Comparison of ENCODE assay signal across 1 cellular context in genomic region chr22:36123673-36124630, GRCh38.
A peak's percentile ranks its signal among the peaks of the same experiment; 100 is the strongest.
TF ChIP-seq lines count a peak whose summit lies in the region.

No MANE protein-coding gene starts in this region.

TF ChIP-seq in HepG2, 621 proteins besides CTCF, POLR2A, EP300 and RAD21 (continued from another document and continues in another):
- TF ChIP-seq, protein P1, sequence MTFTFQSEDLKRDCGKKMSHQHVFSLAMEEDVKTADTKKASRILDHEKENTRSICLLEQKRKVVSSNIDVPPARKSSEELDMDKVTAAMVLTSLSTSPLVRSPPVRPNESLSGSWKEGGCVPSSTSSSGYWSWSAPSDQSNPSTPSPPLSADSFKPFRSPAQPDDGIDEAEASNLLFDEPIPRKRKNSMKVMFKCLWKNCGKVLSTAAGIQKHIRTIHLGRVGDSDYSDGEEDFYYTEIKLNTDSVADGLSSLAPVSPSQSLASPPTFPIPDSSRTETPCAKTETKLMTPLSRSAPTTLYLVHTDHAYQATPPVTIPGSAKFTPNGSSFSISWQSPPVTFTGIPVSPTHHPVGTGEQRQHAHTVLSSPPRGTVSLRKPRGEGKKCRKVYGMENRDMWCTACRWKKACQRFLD (CRISPR knock-in tag; IDR thresholded peaks at IDR 0.05; ENCODE audit: borderline replicate concordance) = no peak; the same call in 1 of the 2 replicates
- peak; percentile 72; the same call in 1 of the 2 replicates for TF ChIP-seq ZNF558 (CRISPR knock-in tag; IDR thresholded peaks at IDR 0.05; ENCODE audit: borderline replicate concordance)
- peak; percentile 82 for TF ChIP-seq MAX (IDR thresholded peaks at IDR 0.05)
- peak; percentile 51; the same call in 1 of the 2 replicates for TF ChIP-seq THAP9 (CRISPR knock-in tag; IDR thresholded peaks at IDR 0.05; ENCODE audit: borderline replicate concordance)
- peak; percentile 70 for TF ChIP-seq ASH2L (IDR thresholded peaks at IDR 0.05; ENCODE audit: insufficient read length, low read depth, low read length)
- 0 out of 2 replicates have a peak, but pooled peaks have one; percentile 16 for TF ChIP-seq RNF2 (conservative IDR thresholded peaks at IDR 0.05; ENCODE audit: low read depth)
- TF ChIP-seq ZNF292 (CRISPR knock-in tag; IDR thresholded peaks at IDR 0.05; ENCODE audit: borderline replicate concordance, low read depth) = peak; percentile 74
- no peak for TF ChIP-seq SIN3B (IDR thresholded peaks at IDR 0.05; ENCODE audit: low read length)
- TF ChIP-seq ATF7 (IDR thresholded peaks at IDR 0.05) = peak; percentile 95
- TF ChIP-seq ATF7 (CRISPR knock-in tag; IDR thresholded peaks at IDR 0.05) = peak; percentile 94
- peak; percentile 70; the same call in 1 of the 2 replicates for TF ChIP-seq MIXL1 (CRISPR knock-in tag; IDR thresholded peaks at IDR 0.05)
- peak; percentile 39 for TF ChIP-seq MED1 (CRISPR knock-in tag; IDR thresholded peaks at IDR 0.05)
- no peak for TF ChIP-seq RARG (CRISPR knock-in tag; IDR thresholded peaks at IDR 0.05; ENCODE audit: low read depth)
- TF ChIP-seq, protein P2, sequence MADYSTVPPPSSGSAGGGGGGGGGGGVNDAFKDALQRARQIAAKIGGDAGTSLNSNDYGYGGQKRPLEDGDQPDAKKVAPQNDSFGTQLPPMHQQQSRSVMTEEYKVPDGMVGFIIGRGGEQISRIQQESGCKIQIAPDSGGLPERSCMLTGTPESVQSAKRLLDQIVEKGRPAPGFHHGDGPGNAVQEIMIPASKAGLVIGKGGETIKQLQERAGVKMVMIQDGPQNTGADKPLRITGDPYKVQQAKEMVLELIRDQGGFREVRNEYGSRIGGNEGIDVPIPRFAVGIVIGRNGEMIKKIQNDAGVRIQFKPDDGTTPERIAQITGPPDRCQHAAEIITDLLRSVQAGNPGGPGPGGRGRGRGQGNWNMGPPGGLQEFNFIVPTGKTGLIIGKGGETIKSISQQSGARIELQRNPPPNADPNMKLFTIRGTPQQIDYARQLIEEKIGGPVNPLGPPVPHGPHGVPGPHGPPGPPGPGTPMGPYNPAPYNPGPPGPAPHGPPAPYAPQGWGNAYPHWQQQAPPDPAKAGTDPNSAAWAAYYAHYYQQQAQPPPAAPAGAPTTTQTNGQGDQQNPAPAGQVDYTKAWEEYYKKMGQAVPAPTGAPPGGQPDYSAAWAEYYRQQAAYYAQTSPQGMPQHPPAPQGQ (CRISPR knock-in tag; IDR thresholded peaks at IDR 0.05; ENCODE audit: borderline replicate concordance) = no peak
- no peak for TF ChIP-seq RBM22 (optimal IDR thresholded peaks at IDR 0.05; ENCODE audit: low read length)
- no peak for TF ChIP-seq ZNF513 (CRISPR knock-in tag; conservative IDR thresholded peaks at IDR 0.05)
- TF ChIP-seq, protein P3, sequence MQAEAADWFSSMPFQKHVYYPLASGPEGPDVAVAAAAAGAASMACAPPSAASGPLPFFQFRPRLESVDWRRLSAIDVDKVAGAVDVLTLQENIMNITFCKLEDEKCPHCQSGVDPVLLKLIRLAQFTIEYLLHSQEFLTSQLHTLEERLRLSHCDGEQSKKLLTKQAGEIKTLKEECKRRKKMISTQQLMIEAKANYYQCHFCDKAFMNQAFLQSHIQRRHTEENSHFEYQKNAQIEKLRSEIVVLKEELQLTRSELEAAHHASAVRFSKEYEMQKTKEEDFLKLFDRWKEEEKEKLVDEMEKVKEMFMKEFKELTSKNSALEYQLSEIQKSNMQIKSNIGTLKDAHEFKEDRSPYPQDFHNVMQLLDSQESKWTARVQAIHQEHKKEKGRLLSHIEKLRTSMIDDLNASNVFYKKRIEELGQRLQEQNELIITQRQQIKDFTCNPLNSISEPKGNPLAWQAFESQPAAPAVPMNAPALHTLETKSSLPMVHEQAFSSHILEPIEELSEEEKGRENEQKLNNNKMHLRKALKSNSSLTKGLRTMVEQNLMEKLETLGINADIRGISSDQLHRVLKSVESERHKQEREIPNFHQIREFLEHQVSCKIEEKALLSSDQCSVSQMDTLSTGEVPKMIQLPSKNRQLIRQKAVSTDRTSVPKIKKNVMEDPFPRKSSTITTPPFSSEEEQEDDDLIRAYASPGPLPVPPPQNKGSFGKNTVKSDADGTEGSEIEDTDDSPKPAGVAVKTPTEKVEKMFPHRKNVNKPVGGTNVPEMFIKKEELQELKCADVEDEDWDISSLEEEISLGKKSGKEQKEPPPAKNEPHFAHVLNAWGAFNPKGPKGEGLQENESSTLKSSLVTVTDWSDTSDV (CRISPR knock-in tag; IDR thresholded peaks at IDR 0.05) = no peak; the same call in 1 of the 2 replicates
- no peak for TF ChIP-seq FOXJ3 (CRISPR knock-in tag; IDR thresholded peaks at IDR 0.05; ENCODE audit: borderline replicate concordance)
- no peak for TF ChIP-seq ONECUT2 (CRISPR knock-in tag; IDR thresholded peaks at IDR 0.05)
- no peak for TF ChIP-seq KLF15 (CRISPR knock-in tag; IDR thresholded peaks at IDR 0.05; ENCODE audit: borderline replicate concordance)
- TF ChIP-seq ARHGAP35 (CRISPR knock-in tag; IDR thresholded peaks at IDR 0.05; ENCODE audit: borderline replicate concordance) = no peak
- no peak for TF ChIP-seq ZFP82 (CRISPR knock-in tag; IDR thresholded peaks at IDR 0.05; ENCODE audit: borderline replicate concordance)
- TF ChIP-seq, protein P4, sequence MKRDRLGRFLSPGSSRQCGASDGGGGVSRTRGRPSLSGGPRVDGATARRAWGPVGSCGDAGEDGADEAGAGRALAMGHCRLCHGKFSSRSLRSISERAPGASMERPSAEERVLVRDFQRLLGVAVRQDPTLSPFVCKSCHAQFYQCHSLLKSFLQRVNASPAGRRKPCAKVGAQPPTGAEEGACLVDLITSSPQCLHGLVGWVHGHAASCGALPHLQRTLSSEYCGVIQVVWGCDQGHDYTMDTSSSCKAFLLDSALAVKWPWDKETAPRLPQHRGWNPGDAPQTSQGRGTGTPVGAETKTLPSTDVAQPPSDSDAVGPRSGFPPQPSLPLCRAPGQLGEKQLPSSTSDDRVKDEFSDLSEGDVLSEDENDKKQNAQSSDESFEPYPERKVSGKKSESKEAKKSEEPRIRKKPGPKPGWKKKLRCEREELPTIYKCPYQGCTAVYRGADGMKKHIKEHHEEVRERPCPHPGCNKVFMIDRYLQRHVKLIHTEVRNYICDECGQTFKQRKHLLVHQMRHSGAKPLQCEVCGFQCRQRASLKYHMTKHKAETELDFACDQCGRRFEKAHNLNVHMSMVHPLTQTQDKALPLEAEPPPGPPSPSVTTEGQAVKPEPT (CRISPR knock-in tag; IDR thresholded peaks at IDR 0.05; ENCODE audit: low read depth) = 0 out of 2 replicates have a peak, but pooled peaks have one; percentile 60
- TF ChIP-seq ZBTB21 (CRISPR knock-in tag; IDR thresholded peaks at IDR 0.05) = peak; percentile 70; the same call in 1 of the 2 replicates
- TF ChIP-seq GFI1 (CRISPR knock-in tag; IDR thresholded peaks at IDR 0.05; ENCODE audit: borderline replicate concordance) = no peak; the same call in 1 of the 2 replicates
- TF ChIP-seq SRSF9 (IDR thresholded peaks at IDR 0.05; ENCODE audit: borderline replicate concordance, insufficient read depth, low read depth, low read length, poor library complexity, severe bottlenecking) = no peak
- TF ChIP-seq ZNF329 (CRISPR knock-in tag; IDR thresholded peaks at IDR 0.05; ENCODE audit: low read depth) = no peak
- TF ChIP-seq CC2D1A (CRISPR knock-in tag; IDR thresholded peaks at IDR 0.05) = no peak
- TF ChIP-seq CBX1 (IDR thresholded peaks at IDR 0.05; ENCODE audit: low read depth) = no peak
- TF ChIP-seq REPIN1 (CRISPR knock-in tag; IDR thresholded peaks at IDR 0.05; ENCODE audit: borderline replicate concordance, low read depth) = 0 out of 2 replicates have a peak, but pooled peaks have one; percentile 37
- no peak for TF ChIP-seq ISX (CRISPR knock-in tag; conservative IDR thresholded peaks at IDR 0.05)
- TF ChIP-seq, protein P5, sequence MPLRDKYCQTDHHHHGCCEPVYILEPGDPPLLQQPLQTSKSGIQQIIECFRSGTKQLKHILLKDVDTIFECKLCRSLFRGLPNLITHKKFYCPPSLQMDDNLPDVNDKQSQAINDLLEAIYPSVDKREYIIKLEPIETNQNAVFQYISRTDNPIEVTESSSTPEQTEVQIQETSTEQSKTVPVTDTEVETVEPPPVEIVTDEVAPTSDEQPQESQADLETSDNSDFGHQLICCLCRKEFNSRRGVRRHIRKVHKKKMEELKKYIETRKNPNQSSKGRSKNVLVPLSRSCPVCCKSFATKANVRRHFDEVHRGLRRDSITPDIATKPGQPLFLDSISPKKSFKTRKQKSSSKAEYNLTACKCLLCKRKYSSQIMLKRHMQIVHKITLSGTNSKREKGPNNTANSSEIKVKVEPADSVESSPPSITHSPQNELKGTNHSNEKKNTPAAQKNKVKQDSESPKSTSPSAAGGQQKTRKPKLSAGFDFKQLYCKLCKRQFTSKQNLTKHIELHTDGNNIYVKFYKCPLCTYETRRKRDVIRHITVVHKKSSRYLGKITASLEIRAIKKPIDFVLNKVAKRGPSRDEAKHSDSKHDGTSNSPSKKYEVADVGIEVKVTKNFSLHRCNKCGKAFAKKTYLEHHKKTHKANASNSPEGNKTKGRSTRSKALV (CRISPR knock-in tag; IDR thresholded peaks at IDR 0.05) = 0 out of 2 replicates have a peak, but pooled peaks have one; percentile 27
- peak; percentile 76 for TF ChIP-seq MXD1 (CRISPR knock-in tag; IDR thresholded peaks at IDR 0.05)
- TF ChIP-seq ZNF354B (CRISPR knock-in tag; IDR thresholded peaks at IDR 0.05) = no peak
- 0 out of 2 replicates have a peak, but pooled peaks have one; percentile 71 for TF ChIP-seq ZNF572 (CRISPR knock-in tag; IDR thresholded peaks at IDR 0.05)
- TF ChIP-seq ZNF260 (CRISPR knock-in tag; IDR thresholded peaks at IDR 0.05; ENCODE audit: borderline replicate concordance, low read depth) = no peak
- TF ChIP-seq ZNF563 (CRISPR knock-in tag; IDR thresholded peaks at IDR 0.05) = no peak
- TF ChIP-seq ZSCAN9 (CRISPR knock-in tag; IDR thresholded peaks at IDR 0.05; ENCODE audit: borderline replicate concordance) = peak; percentile 50; the same call in 1 of the 2 replicates
- no peak for TF ChIP-seq RBAK (CRISPR knock-in tag; IDR thresholded peaks at IDR 0.05)
- no peak for TF ChIP-seq SNRNP70 (IDR thresholded peaks at IDR 0.05; ENCODE audit: low read depth, low read length)
- TF ChIP-seq ZNF773 (CRISPR knock-in tag; IDR thresholded peaks at IDR 0.05; ENCODE audit: borderline replicate concordance) = no peak
- TF ChIP-seq GPN1 (CRISPR knock-in tag; IDR thresholded peaks at IDR 0.05; ENCODE audit: borderline replicate concordance) = no peak
- TF ChIP-seq KAT7 (CRISPR knock-in tag; IDR thresholded peaks at IDR 0.05; ENCODE audit: borderline replicate concordance) = peak; percentile 64; the same call in 1 of the 2 replicates
- 0 out of 2 replicates have a peak, but pooled peaks have one; percentile 33 for TF ChIP-seq ZBTB10 (CRISPR knock-in tag; IDR thresholded peaks at IDR 0.05; ENCODE audit: borderline replicate concordance)
- no peak for TF ChIP-seq ZNF790 (CRISPR knock-in tag; IDR thresholded peaks at IDR 0.05; ENCODE audit: borderline replicate concordance)
- no peak for TF ChIP-seq NCOA1 (CRISPR knock-in tag; IDR thresholded peaks at IDR 0.05)
- peak; percentile 68; the same call in 1 of the 2 replicates for TF ChIP-seq IRF2 (CRISPR knock-in tag; IDR thresholded peaks at IDR 0.05)
- 0 out of 2 replicates have a peak, but pooled peaks have one; percentile 31 for TF ChIP-seq ZNF720 (CRISPR knock-in tag; IDR thresholded peaks at IDR 0.05)
